In genomic region chr3:125031544-125031943, GRCh38 we compare ENCODE assay signal across 21 cellular contexts.
"Had no signal": no experiment of that assay in that cellular context is flagged by ENCODE, and none has a peak within 500 bp of the region (broad histone marks: within the 10 kb centered on the region; RNA-seq: fewer than 3 reads in every experiment).

No MANE protein-coding gene starts in this region.

- H3K27ac Mint-ChIP-seq: progenitor cell of endocrine pancreas; stimulated activated effector memory CD8-positive, alpha-beta T cell treated with anti-CD3 and anti-CD28 coated beads, Interleukin-12 subunit alpha, Interleukin-12 subunit beta, amount 100 ng/mL, for 72 hours had no signal

- H3K4me3 Mint-ChIP-seq: endodermal cell; stimulated activated effector memory CD8-positive, alpha-beta T cell treated with anti-CD3 and anti-CD28 coated beads, Interleukin-12 subunit alpha, Interleukin-12 subunit beta, amount 100 ng/mL, for 72 hours had no signal

- ATAC-seq: naive thymus-derived CD4-positive, alpha-beta T cell; stimulated activated effector memory CD8-positive, alpha-beta T cell treated with anti-CD3 and anti-CD28 coated beads, Interleukin-12 subunit alpha, Interleukin-12 subunit beta, amount 100 ng/mL, for 72 hours; stimulated activated naive CD8-positive, alpha-beta T cell treated with anti-CD3 and anti-CD28 coated beads, Interleukin-15, Interleukin-2, amounts not matched to agents 100 U/mL and 50 U/mL, for 24 hours had no signal

- FAIRE-seq: frontal cortex, islet of Langerhans had no signal

- H3K27me3 Mint-ChIP-seq: naive thymus-derived CD4-positive, alpha-beta T cell; progenitor cell of endocrine pancreas had no signal

- DNase-seq: caudate nucleus; effector CD4-positive, alpha-beta T cell; hippocampal formation; left ventricle myocardium superior; naive thymus-derived CD4-positive, alpha-beta T cell; nucleus accumbens; ovary; stimulated activated CD4-positive, alpha-beta T cell treated with anti-CD3 and anti-CD28 coated beads, Interleukin-4, amount 100 ng/mL, for 1 hour; stimulated activated CD8-positive, alpha-beta memory T cell treated with anti-CD3 and anti-CD28 coated beads, Interleukin-4, amount 100 ng/mL, for 48 hours; stimulated activated naive CD8-positive, alpha-beta T cell treated with anti-CD3 and anti-CD28 coated beads, Interleukin-15, Interleukin-2, amounts not matched to agents 100 U/mL and 50 U/mL, for 24 hours; tibial artery; upper lobe of left lung had no signal

- H3K36me3 ChIP-seq: ovary had no signal

- H3K27ac ChIP-seq: coronary artery, ovary, suprapubic skin, tibial artery had no signal

- H3K9me3 ChIP-seq: ovary, suprapubic skin, tibial artery, upper lobe of left lung had no signal

- H3K4me3 ChIP-seq: coronary artery, heart left ventricle, lung, ovary, suprapubic skin, tibial artery, upper lobe of left lung had no signal

- H3K27me3 ChIP-seq: heart left ventricle, ovary, suprapubic skin, tibial artery, upper lobe of left lung had no signal
